Comparison of ENCODE assay signal across 1 cellular context in genomic region chr21:36212513-36212780, GRCh38.
TF ChIP-seq lines count a peak whose summit lies in the region.

No MANE protein-coding gene starts in this region.

TF ChIP-seq in IMR-90, 13 proteins besides CTCF, POLR2A, EP300 and RAD21:
- TF ChIP-seq RFX5 (IDR thresholded peaks at IDR 0.05; ENCODE audit: low read depth, low read length) (no peak), CHD1 (IDR thresholded peaks at IDR 0.05; ENCODE audit: low read depth, low read length) (no peak), MXI1 (IDR thresholded peaks at IDR 0.05; ENCODE audit: borderline replicate concordance, low read depth, low read length) (no peak), MAFK (IDR thresholded peaks at IDR 0.05; ENCODE audit: low read depth, low read length) (no peak), SMC3 (IDR thresholded peaks at IDR 0.05; ENCODE audit: low read depth, low read length) (no peak), FOS (IDR thresholded peaks at IDR 0.05; ENCODE audit: low read depth, low read length) (no peak), NFE2L2 (IDR thresholded peaks at IDR 0.05; ENCODE audit: low read depth, low read length) (no peak), USF2 (IDR thresholded peaks at IDR 0.05; ENCODE audit: low read depth, low read length) (no peak), CEBPB (IDR thresholded peaks at IDR 0.05; ENCODE audit: low read depth, low read length) (no peak), RCOR1 (IDR thresholded peaks at IDR 0.05; ENCODE audit: insufficient replicate concordance, low read length) (no peak), MAZ (IDR thresholded peaks at IDR 0.05; ENCODE audit: borderline replicate concordance, low read depth, low read length) (no peak), ELK1 (IDR thresholded peaks at IDR 0.05; ENCODE audit: borderline replicate concordance, low read depth, low read length) (no peak), BHLHE40 (IDR thresholded peaks at IDR 0.05; ENCODE audit: low read depth, low read length) (no peak)
